Comparison of ENCODE assay signal across 1 cellular context in the genomic region with DNA sequence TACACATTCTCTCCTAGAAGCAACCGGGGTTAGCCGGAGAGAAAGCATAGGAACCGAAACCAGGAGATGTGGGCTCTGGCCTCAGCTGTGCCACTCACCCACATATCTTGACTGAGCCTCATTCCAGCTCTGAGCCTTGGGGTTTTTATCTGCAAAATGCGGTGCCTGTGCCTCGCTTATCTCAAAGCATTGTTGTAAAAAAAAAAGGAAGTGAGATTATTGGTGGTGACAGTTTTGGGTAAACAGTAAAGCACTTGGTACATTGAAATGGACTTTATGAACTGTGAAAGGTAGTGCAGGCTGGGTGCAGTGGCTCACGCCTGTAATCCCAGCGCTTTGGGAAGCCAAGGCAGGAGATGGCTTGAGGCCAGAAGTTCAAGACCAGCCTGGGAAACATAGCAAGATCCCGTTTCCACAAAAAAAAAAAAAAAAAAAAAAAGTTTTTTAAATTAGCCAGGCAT.
TF ChIP-seq lines count a peak whose summit lies in the region.

No MANE protein-coding gene starts in this region.

TF ChIP-seq in K562, 482 proteins besides CTCF, POLR2A, EP300 and RAD21 (continued from another document and continues in another):
- TF ChIP-seq ZNF445 (CRISPR knock-in tag; IDR thresholded peaks at IDR 0.05; ENCODE audit: low read depth) (no peak), ZNF511 (CRISPR knock-in tag; IDR thresholded peaks at IDR 0.05) (no peak), SIX5 (IDR thresholded peaks at IDR 0.05; ENCODE audit: borderline replicate concordance in 1 of 2, insufficient read depth in 1 of 2, low read depth in 1 of 2, low read length in 2 of 2) (no peak), SAFB (IDR thresholded peaks at IDR 0.05; ENCODE audit: borderline replicate concordance, low read depth, low read length) (no peak), TFAP4 (CRISPR knock-in tag; IDR thresholded peaks at IDR 0.05; ENCODE audit: borderline replicate concordance) (peak; percentile 44; the same call in 1 of the 2 replicates), NFATC3 (IDR thresholded peaks at IDR 0.05) (no peak), ZNF639 (CRISPR knock-in tag; conservative IDR thresholded peaks at IDR 0.05 in 1 of 2, IDR thresholded peaks at IDR 0.05 in 1 of 2) (peak in 1 of 2 experiments; percentile 81; a peak in 2 of 4 replicates), ZNF253 (CRISPR knock-in tag; conservative IDR thresholded peaks at IDR 0.05) (no peak), ZSCAN29 (IDR thresholded peaks at IDR 0.05) (no peak; the same call in 1 of the 2 replicates), SIN3A (IDR thresholded peaks at IDR 0.05; ENCODE audit: borderline replicate concordance in 2 of 2, control insufficient read depth in 1 of 2, low read depth in 2 of 2, low read length in 2 of 2) (no peak), SMARCA5 (IDR thresholded peaks at IDR 0.05) (no peak), U2AF1 (optimal IDR thresholded peaks at IDR 0.05; ENCODE audit: low read depth, low read length) (no peak), NR2F6 (CRISPR knock-in tag; IDR thresholded peaks at IDR 0.05) (no peak), PHTF2 (CRISPR knock-in tag; IDR thresholded peaks at IDR 0.05) (no peak), TCF7 (IDR thresholded peaks at IDR 0.05; ENCODE audit: borderline replicate concordance) (peak; percentile 93; the same call in 1 of the 2 replicates), MYBL2 (IDR thresholded peaks at IDR 0.05; ENCODE audit: low read depth) (no peak), MYBL2 (CRISPR knock-in tag; IDR thresholded peaks at IDR 0.05; ENCODE audit: borderline replicate concordance) (no peak), THAP7 (CRISPR knock-in tag; IDR thresholded peaks at IDR 0.05) (no peak), ZSCAN32 (CRISPR knock-in tag; IDR thresholded peaks at IDR 0.05) (no peak), SETDB1 (IDR thresholded peaks at IDR 0.05; ENCODE audit: low read length) (no peak), KLF16 (IDR thresholded peaks at IDR 0.05) (peak; percentile 91), VEZF1 (CRISPR knock-in tag; IDR thresholded peaks at IDR 0.05) (no peak), MBD1 (CRISPR knock-in tag; IDR thresholded peaks at IDR 0.05) (no peak), TAF15 (IDR thresholded peaks at IDR 0.05; ENCODE audit: low read depth, low read length) (no peak), GMEB1 (CRISPR knock-in tag; IDR thresholded peaks at IDR 0.05) (no peak), TAF7 (tag; IDR thresholded peaks at IDR 0.05) (no peak), CBX1 (IDR thresholded peaks at IDR 0.05; ENCODE audit: low read depth) (no peak), ZBTB17 (CRISPR knock-in tag; IDR thresholded peaks at IDR 0.05) (no peak), DACH1 (IDR thresholded peaks at IDR 0.05; ENCODE audit: partially characterized antibody) (no peak), YY1 (IDR thresholded peaks at IDR 0.05; ENCODE audit: borderline replicate concordance in 1 of 3, control insufficient read depth in 1 of 3, extremely low read depth in 1 of 3, insufficient read depth in 3 of 3, insufficient read length in 1 of 3, insufficient replicate concordance in 2 of 3, low read depth in 1 of 3, low read length in 2 of 3) (no peak), PTRF (tag; IDR thresholded peaks at IDR 0.05) (no peak), BRF1 (IDR thresholded peaks at IDR 0.05; ENCODE audit: borderline replicate concordance, extremely low read depth, insufficient read length) (no peak), ZNF75A (CRISPR knock-in tag; IDR thresholded peaks at IDR 0.05) (no peak), ZFP36 (IDR thresholded peaks at IDR 0.05; ENCODE audit: low read depth, low read length, partially characterized antibody) (peak; percentile 42)
- TF ChIP-seq, protein P1, sequence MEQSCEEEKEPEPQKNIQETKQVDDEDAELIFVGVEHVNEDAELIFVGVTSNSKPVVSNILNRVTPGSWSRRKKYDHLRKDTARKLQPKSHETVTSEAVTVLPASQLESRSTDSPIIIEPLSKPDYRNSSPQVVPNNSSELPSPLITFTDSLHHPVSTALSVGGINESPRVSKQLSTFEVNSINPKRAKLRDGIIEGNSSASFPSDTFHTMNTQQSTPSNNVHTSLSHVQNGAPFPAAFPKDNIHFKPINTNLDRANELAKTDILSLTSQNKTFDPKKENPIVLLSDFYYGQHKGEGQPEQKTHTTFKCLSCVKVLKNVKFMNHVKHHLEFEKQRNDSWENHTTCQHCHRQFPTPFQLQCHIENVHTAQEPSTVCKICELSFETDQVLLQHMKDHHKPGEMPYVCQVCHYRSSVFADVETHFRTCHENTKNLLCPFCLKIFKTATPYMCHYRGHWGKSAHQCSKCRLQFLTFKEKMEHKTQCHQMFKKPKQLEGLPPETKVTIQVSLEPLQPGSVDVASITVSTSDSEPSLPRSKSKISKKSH (CRISPR knock-in tag; IDR thresholded peaks at IDR 0.05), result no peak
- TF ChIP-seq, protein P2, sequence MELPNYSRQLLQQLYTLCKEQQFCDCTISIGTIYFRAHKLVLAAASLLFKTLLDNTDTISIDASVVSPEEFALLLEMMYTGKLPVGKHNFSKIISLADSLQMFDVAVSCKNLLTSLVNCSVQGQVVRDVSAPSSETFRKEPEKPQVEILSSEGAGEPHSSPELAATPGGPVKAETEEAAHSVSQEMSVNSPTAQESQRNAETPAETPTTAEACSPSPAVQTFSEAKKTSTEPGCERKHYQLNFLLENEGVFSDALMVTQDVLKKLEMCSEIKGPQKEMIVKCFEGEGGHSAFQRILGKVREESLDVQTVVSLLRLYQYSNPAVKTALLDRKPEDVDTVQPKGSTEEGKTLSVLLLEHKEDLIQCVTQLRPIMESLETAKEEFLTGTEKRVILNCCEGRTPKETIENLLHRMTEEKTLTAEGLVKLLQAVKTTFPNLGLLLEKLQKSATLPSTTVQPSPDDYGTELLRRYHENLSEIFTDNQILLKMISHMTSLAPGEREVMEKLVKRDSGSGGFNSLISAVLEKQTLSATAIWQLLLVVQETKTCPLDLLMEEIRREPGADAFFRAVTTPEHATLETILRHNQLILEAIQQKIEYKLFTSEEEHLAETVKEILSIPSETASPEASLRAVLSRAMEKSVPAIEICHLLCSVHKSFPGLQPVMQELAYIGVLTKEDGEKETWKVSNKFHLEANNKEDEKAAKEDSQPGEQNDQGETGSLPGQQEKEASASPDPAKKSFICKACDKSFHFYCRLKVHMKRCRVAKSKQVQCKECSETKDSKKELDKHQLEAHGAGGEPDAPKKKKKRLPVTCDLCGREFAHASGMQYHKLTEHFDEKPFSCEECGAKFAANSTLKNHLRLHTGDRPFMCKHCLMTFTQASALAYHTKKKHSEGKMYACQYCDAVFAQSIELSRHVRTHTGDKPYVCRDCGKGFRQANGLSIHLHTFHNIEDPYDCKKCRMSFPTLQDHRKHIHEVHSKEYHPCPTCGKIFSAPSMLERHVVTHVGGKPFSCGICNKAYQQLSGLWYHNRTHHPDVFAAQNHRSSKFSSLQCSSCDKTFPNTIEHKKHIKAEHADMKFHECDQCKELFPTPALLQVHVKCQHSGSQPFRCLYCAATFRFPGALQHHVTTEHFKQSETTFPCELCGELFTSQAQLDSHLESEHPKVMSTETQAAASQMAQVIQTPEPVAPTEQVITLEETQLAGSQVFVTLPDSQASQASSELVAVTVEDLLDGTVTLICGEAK (IDR thresholded peaks at IDR 0.05), result peak; percentile 49; the same call in 1 of the 2 replicates
- TF ChIP-seq, protein P2 (CRISPR knock-in tag; IDR thresholded peaks at IDR 0.05), result no peak
- TF ChIP-seq, protein P3, sequence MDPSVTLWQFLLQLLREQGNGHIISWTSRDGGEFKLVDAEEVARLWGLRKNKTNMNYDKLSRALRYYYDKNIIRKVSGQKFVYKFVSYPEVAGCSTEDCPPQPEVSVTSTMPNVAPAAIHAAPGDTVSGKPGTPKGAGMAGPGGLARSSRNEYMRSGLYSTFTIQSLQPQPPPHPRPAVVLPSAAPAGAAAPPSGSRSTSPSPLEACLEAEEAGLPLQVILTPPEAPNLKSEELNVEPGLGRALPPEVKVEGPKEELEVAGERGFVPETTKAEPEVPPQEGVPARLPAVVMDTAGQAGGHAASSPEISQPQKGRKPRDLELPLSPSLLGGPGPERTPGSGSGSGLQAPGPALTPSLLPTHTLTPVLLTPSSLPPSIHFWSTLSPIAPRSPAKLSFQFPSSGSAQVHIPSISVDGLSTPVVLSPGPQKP (CRISPR knock-in tag; IDR thresholded peaks at IDR 0.05), result no peak
